In the genomic region with DNA sequence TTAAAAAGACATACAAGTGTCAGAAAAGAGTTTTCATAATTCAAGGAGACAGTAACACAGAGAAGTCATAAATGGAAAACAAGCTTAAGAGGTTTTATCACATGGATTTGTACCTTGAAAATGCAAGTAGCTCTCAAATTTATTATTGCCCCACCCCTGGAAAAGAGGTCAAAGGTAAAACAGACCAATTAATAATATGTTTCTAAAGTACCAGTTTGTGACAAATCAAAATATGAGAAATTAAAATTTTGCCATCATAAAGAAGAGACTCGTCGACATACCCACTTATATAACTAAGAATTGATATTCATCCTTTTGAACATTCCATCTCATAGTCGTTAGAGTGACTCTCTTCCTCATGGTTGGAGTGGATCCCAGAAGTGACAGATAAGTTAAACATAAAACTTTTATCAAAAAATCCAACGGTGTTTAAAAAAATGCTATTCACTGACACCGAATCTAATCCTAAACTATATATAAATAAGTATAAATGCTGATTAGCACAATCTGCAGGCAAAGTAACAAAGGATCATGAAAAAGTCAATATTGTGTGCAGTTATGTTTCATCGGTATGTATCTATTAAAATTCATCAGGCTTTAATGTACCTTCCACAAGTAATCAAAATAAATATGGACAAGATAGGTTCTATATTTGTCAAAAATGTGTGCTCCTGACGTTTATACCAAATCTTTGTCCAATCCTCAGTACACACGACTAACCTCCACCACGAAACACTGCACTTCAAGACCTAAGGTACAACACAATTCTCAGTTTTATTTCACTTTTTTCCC, we compare ENCODE assay signal across 9 cellular contexts. TPM values are rescaled to one million over a fixed set of nuclear protein-coding genes. Genes with fewer than 3 reads are reported as not detected.
A peak's percentile ranks its signal among the peaks of the same experiment; 100 is the strongest.
DNase-seq lines count a peak whose midpoint lies in the region; ATAC-seq, FAIRE-seq and TF ChIP-seq lines count a peak whose summit lies in the region.
"Had no signal": no experiment of that assay in that cellular context is flagged by ENCODE, and none has a peak within 500 bp of the region (broad histone marks: within the 10 kb centered on the region; RNA-seq: fewer than 3 reads in every experiment).

No MANE protein-coding gene starts in this region.

- TF ChIP-seq EP300 in GM12878 (IDR thresholded peaks at IDR 0.05; ENCODE audit: borderline replicate concordance in 1 of 2, control insufficient read depth in 1 of 2, low read depth in 2 of 2, low read length in 2 of 2) (no peak), tibial nerve (IDR thresholded peaks at IDR 0.05) (no peak)

- no peaks in the 10 kb centered on the region for H4K20me1 ChIP-seq in GM12878 (ENCODE audit: control insufficient read depth, insufficient read depth)

- peaks cover 6% of the 10 kb centered on the region for H3K36me3 Mint-ChIP-seq in activated CD8-positive, alpha-beta T cell treated with anti-CD3 and anti-CD28 coated beads for 36 hours (ENCODE audit: low read depth)
- H3K36me3 Mint-ChIP-seq in activated CD8-positive, alpha-beta T cell treated with anti-CD3 and anti-CD28 coated beads, Interleukin-2, amount 10 ng/mL, durations not matched to agents 7 days and 5 days (ENCODE audit: low read depth): no peaks in the 10 kb centered on the region

- TF ChIP-seq POLR2A in GM12878 (IDR thresholded peaks at IDR 0.05; ENCODE audit: low read depth, low read length): no peak
- TF ChIP-seq POLR2A in tibial nerve (IDR thresholded peaks at IDR 0.05): no peak

- no peak for DNase-seq in activated CD8-positive, alpha-beta T cell treated with anti-CD3 and anti-CD28 coated beads for 36 hours
- no peak for DNase-seq in activated CD8-positive, alpha-beta T cell treated with anti-CD3 and anti-CD28 coated beads, Interleukin-2, amount 10 ng/mL, durations not matched to agents 7 days and 5 days
- DNase-seq in GM12878 (ENCODE audit: low read depth, low spot score) (no peak), left lung (no peak), tibial nerve (ENCODE audit: low spot score in 2 of 2) (no peak)
- no peak for DNase-seq in stimulated activated CD4-positive, alpha-beta T cell treated with anti-CD3 and anti-CD28 coated beads, Interleukin-4, amount 100 ng/mL, for 4 hours
- DNase-seq in activated naive CD4-positive, alpha-beta T cell treated with anti-CD3 and anti-CD28 coated beads, Interleukin-2, amount 50 U/mL, for 16 hours: no peak
- DNase-seq: C1 segment of cervical spinal cord had no signal

- H3K4me1 ChIP-seq in GM12878 (ENCODE audit: control insufficient read depth, insufficient read depth, low read length) (peaks cover 16% of the 10 kb centered on the region), left lung (peaks cover 26 to 76% of the 10 kb centered on the region in 2 donors), tibial nerve (peaks cover 0 to 70% (median 33%) of the 10 kb centered on the region in 4 donors)

- H3K27ac ChIP-seq in GM12878 (ENCODE audit: control insufficient read depth, insufficient read depth) (peak overlapping the region; percentile 79; the same call in 1 of the 2 replicates), left lung (peak overlapping the region; percentile 93 to 96), tibial nerve (peak overlapping the region; percentile 92 to 100 (median 98))

- TF ChIP-seq CTCF in activated CD8-positive, alpha-beta T cell treated with anti-CD3 and anti-CD28 coated beads for 36 hours (IDR thresholded peaks at IDR 0.05): no peak
- TF ChIP-seq CTCF in GM12878 (IDR thresholded peaks at IDR 0.05 in 2 of 3, conservative IDR thresholded peaks at IDR 0.05 in 1 of 3; ENCODE audit: control insufficient read depth in 2 of 3, extremely low read depth in 1 of 3, insufficient read depth in 1 of 3, low read depth in 3 of 3, low read length in 3 of 3): no peak
- no peak for TF ChIP-seq CTCF in left lung (IDR thresholded peaks at IDR 0.05)
- no peak for TF ChIP-seq CTCF in tibial nerve (IDR thresholded peaks at IDR 0.05)

- H3K9me3 Mint-ChIP-seq in activated CD8-positive, alpha-beta T cell treated with anti-CD3 and anti-CD28 coated beads for 36 hours: no peaks in the 10 kb centered on the region
- no peaks in the 10 kb centered on the region for H3K9me3 Mint-ChIP-seq in activated CD8-positive, alpha-beta T cell treated with anti-CD3 and anti-CD28 coated beads, Interleukin-2, amount 10 ng/mL, durations not matched to agents 7 days and 5 days (ENCODE audit: insufficient read depth)

- H3K4me1 Mint-ChIP-seq in activated CD8-positive, alpha-beta T cell treated with anti-CD3 and anti-CD28 coated beads for 36 hours (ENCODE audit: low read depth): peaks cover 46% of the 10 kb centered on the region
- peaks cover 58% of the 10 kb centered on the region for H3K4me1 Mint-ChIP-seq in activated CD8-positive, alpha-beta T cell treated with anti-CD3 and anti-CD28 coated beads, Interleukin-2, amount 10 ng/mL, durations not matched to agents 7 days and 5 days (ENCODE audit: low read depth)

- H3K36me3 ChIP-seq in GM12878 (ENCODE audit: control insufficient read depth in 2 of 2, insufficient read depth in 2 of 2, low read length in 1 of 2) (no peaks in the 10 kb centered on the region), left lung (no peaks in the 10 kb centered on the region), tibial nerve (no peaks in the 10 kb centered on the region)

- peak overlapping the region; percentile 88 for H3K4me3 ChIP-seq in GM12878
- H3K4me3 ChIP-seq in left lung: peak overlapping the region; percentile 75 to 81
- H3K4me3 ChIP-seq in tibial nerve: peak overlapping the region in 2 of 4 donors; percentile 92 to 99

- POLR2A ChIA-PET in activated CD8-positive, alpha-beta T cell treated with anti-CD3 and anti-CD28 coated beads for 36 hours (lab: Charles Lee): no interaction called here
- POLR2A ChIA-PET in activated CD8-positive, alpha-beta T cell treated with anti-CD3 and anti-CD28 coated beads, Interleukin-2, amount 10 ng/mL, durations not matched to agents 7 days and 5 days (lab: Charles Lee): no interaction called here
- POLR2A ChIA-PET in GM12878 (lab: Charles Lee): interaction anchor here (1.0 to 2.3 kb wide), 4 partner anchors 14 to 63 kb away, joined by 4 to 7 read pairs (median 7); no protein-coding TSS in a partner anchor

- no peak overlapping the region for H2AFZ ChIP-seq in GM12878 (ENCODE audit: control insufficient read depth, low read depth, low read length)

- SMC1A ChIA-PET in GM12878 (lab: Charles Lee; ENCODE audit: uncharacterized antibody, unreplicated experiment): interaction anchor here (0.9 to 6.3 kb wide), 7 partner anchors 15 to 124 kb away, joined by 3 to 61 read pairs (median 5); no protein-coding TSS in a partner anchor

- no peaks in the 10 kb centered on the region for H3K27me3 Mint-ChIP-seq in activated CD8-positive, alpha-beta T cell treated with anti-CD3 and anti-CD28 coated beads for 36 hours
- peaks cover under 1% of the 10 kb centered on the region for H3K27me3 Mint-ChIP-seq in activated CD8-positive, alpha-beta T cell treated with anti-CD3 and anti-CD28 coated beads, Interleukin-2, amount 10 ng/mL, durations not matched to agents 7 days and 5 days (ENCODE audit: low read depth)

- in situ Hi-C loops in GM12878 (cut with MboI): no loop called here

- FAIRE-seq in GM12878 (lab: Jason Lieb, UNC): no peak

- H3K9me3 ChIP-seq in GM12878 (replicated peaks; ENCODE audit: control insufficient read depth, insufficient read depth, low read length): no peaks in the 10 kb centered on the region
- H3K9me3 ChIP-seq in left lung: no peaks in the 10 kb centered on the region
- H3K9me3 ChIP-seq in tibial nerve: no peaks in the 10 kb centered on the region

- CTCF ChIA-PET in activated CD8-positive, alpha-beta T cell treated with anti-CD3 and anti-CD28 coated beads for 36 hours (lab: Charles Lee): interaction anchor here (1.3 kb wide), 1 partner anchor 111 kb away, joined by 5 read pairs; no protein-coding TSS in a partner anchor
- CTCF ChIA-PET in activated CD8-positive, alpha-beta T cell treated with anti-CD3 and anti-CD28 coated beads, Interleukin-2, amount 10 ng/mL, durations not matched to agents 7 days and 5 days (lab: Charles Lee): interaction anchor here (1.0 to 1.5 kb wide), 3 partner anchors 38 to 111 kb away, joined by 3 to 6 read pairs (median 3); no protein-coding TSS in a partner anchor
- CTCF ChIA-PET in GM12878 (lab: Yijun Ruan, JAX): interaction anchor here (0.7 to 1.3 kb wide), 8 partner anchors 9 to 130 kb away, joined by 3 to 6 read pairs (median 4); no protein-coding TSS in a partner anchor

- H3K4me2 ChIP-seq in GM12878 (ENCODE audit: control insufficient read depth, insufficient read depth): peak overlapping the region; percentile 90

- ATAC-seq in activated CD8-positive, alpha-beta T cell treated with anti-CD3 and anti-CD28 coated beads for 36 hours: no peak
- no peak for ATAC-seq in activated CD8-positive, alpha-beta T cell treated with anti-CD3 and anti-CD28 coated beads, Interleukin-2, amount 10 ng/mL, durations not matched to agents 7 days and 5 days
- ATAC-seq in GM12878 (no peak), left lung (no peak), HG03095 (IDR thresholded peaks at IDR 0.05; ENCODE audit: unreplicated experiment) (no peak)

- no TSS peak for BruUV-seq in GM12878 (replicated peaks; lab: Mats Ljungman, UMichigan)

- intact Hi-C loops in activated CD8-positive, alpha-beta T cell treated with anti-CD3 and anti-CD28 coated beads for 36 hours (cut with micrococcal nuclease): no loop called here
- intact Hi-C loops in GM12878 (cut with micrococcal nuclease; ENCODE audit: unreplicated experiment) (no loop called here), left lung (cut with DNase I) (no loop called here)

- RAD21 ChIA-PET in GM12878 (lab: Charles Lee; ENCODE audit: unreplicated experiment): interaction anchor here (0.6 to 2.9 kb wide), 6 partner anchors 17 to 94 kb away, joined by 3 to 14 read pairs (median 4); no protein-coding TSS in a partner anchor

- H3K27ac Mint-ChIP-seq in activated CD8-positive, alpha-beta T cell treated with anti-CD3 and anti-CD28 coated beads for 36 hours: no peak overlapping the region
- H3K27ac Mint-ChIP-seq in activated CD8-positive, alpha-beta T cell treated with anti-CD3 and anti-CD28 coated beads, Interleukin-2, amount 10 ng/mL, durations not matched to agents 7 days and 5 days: no peak overlapping the region

- H3K27me3 ChIP-seq in GM12878 (replicated peaks in 1 of 2; ENCODE audit: control insufficient read depth in 2 of 2, insufficient read depth in 2 of 2, low read length in 1 of 2) (no peaks in the 10 kb centered on the region), left lung (no peaks in the 10 kb centered on the region), tibial nerve (no peaks in the 10 kb centered on the region)

- TF ChIP-seq RAD21 in GM12878 (IDR thresholded peaks at IDR 0.05; ENCODE audit: insufficient read depth, low read depth, low read length): no peak

- peak overlapping the region; percentile 90 for H3K9ac ChIP-seq in GM12878 (ENCODE audit: control insufficient read depth, insufficient read depth, low read length)

- H3K79me2 ChIP-seq in GM12878 (ENCODE audit: control insufficient read depth, insufficient read depth, low read length): peaks cover 69% of the 10 kb centered on the region

- peak overlapping the region; percentile 92 for H3K4me3 Mint-ChIP-seq in activated CD8-positive, alpha-beta T cell treated with anti-CD3 and anti-CD28 coated beads for 36 hours
- H3K4me3 Mint-ChIP-seq in activated CD8-positive, alpha-beta T cell treated with anti-CD3 and anti-CD28 coated beads, Interleukin-2, amount 10 ng/mL, durations not matched to agents 7 days and 5 days: no peak overlapping the region

- 81% methylated on average over 9 of the region's 9 CpGs for WGBS in GM12878 (ENCODE audit: insufficient coverage, insufficient replicate concordance, low lambda C conversion rate, missing lambda C conversion rate)
- WGBS in tibial nerve, 2 donors: 41 to 48% methylated on average over 9 of the region's 9 CpGs

RNA-seq across cellular contexts. Expression of gene CORO1C, which starts 2.3 kb away (rescaled TPM):
- 10 to 100 TPM; 90.1 to 98.9 TPM for total RNA-seq in activated CD8-positive, alpha-beta T cell treated with anti-CD3 and anti-CD28 coated beads for 36 hours
- 10 to 100 TPM; 66.3 to 69.2 TPM for total RNA-seq in activated CD8-positive, alpha-beta T cell treated with anti-CD3 and anti-CD28 coated beads, Interleukin-2, amount 10 ng/mL, durations not matched to agents 7 days and 5 days
- total RNA-seq in GM12878 (2013; cell fraction: nucleolus; rRNA removed): 234 and 248 TPM in 2 replicates
- total RNA-seq in GM12878 (2014; rRNA removed) (91.3 and 94.1 TPM in 2 replicates), GM12878 (2014; rRNA removed; fragmentation: Illumina TruSeq; extraction: Trizol) (158 and 164 TPM in 2 replicates), GM12878 (2021) (208 and 212 TPM in 2 replicates), left lung (100 to 1,000 TPM; 224 to 282 TPM), tibial nerve (100 to 1,000 TPM; 110 to 181 (median 158) TPM)
- 59.8 TPM for polyA plus RNA-seq in GM12878 (2011; ENCODE audit: low read depth)
- polyA plus RNA-seq in GM12878 (2011; rRNA removed) (204 and 254 TPM in 2 replicates), GM12878 (2014; fragmentation: Illumina TruSeq; extraction: Trizol) (145 and 221 TPM in 2 replicates), GM12878 (2014; fragmentation: Nextera tagmentation; extraction: Ambion mirVana) (10 to 100 TPM; 52.7 to 52.9 TPM), GM12878 (2014; rRNA removed) (152 and 178 TPM in 2 replicates), GM12878 (2016; fragmentation: Nextera tagmentation; extraction: Ambion mirVana) (100 to 1,000 TPM; 202 to 203 TPM)
- 168 and 182 TPM in 2 replicates for polyA plus RNA-seq in GM12878 (2011; cell fraction: cytosol; rRNA removed)
- polyA plus RNA-seq in GM12878 (2011; cell fraction: nucleus; rRNA removed): 142 and 153 TPM in 2 replicates
- 76.4 and 96.1 TPM in 2 replicates for polyA plus RNA-seq in GM12878 (2012)
- polyA minus RNA-seq in GM12878 (2011; rRNA and poly(A)+ RNA removed): 514 and 669 TPM in 2 replicates
- 86.2 and 126 TPM in 2 replicates for polyA minus RNA-seq in GM12878 (2011; cell fraction: cytosol; rRNA and poly(A)+ RNA removed)
- 89.3 and 119 TPM in 2 replicates for polyA minus RNA-seq in GM12878 (2011; cell fraction: nucleus; rRNA and poly(A)+ RNA removed)
